In the genomic region with DNA sequence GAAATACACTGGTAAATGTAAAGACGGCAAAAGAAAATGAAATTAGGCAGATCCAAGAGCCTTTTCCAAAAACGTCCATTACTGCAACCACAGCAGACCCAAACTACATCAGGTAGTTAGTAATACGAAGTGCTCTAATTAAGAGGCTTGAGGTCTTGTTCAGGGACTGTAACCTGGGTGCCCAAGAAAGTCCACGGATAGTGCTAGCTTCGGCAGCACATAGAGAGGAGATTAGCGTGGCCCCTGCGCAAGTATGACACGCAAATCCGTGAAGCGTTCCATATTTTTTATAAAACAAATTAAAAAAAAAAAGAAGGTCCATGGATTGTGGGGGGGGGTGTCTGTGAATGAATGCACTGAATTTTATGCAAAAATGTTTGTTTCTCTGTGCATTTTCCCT, we compare ENCODE assay signal across 9 cellular contexts. TPM values are rescaled to one million over a fixed set of nuclear protein-coding genes. Genes with fewer than 3 reads are reported as not detected.
DNase-seq lines count a peak whose midpoint lies in the region; ATAC-seq, FAIRE-seq and TF ChIP-seq lines count a peak whose summit lies in the region.
"Had no signal": no experiment of that assay in that cellular context is flagged by ENCODE, and none has a peak within 500 bp of the region (broad histone marks: within the 10 kb centered on the region; RNA-seq: fewer than 3 reads in every experiment).

No MANE protein-coding gene starts in this region.

- H3K27me3 ChIP-seq in keratinocyte (ENCODE audit: control insufficient read depth, extremely low read depth, insufficient read depth, low read length) = no peaks in the 10 kb centered on the region
- H3K27me3 ChIP-seq in subcutaneous abdominal adipose tissue (ENCODE audit: control insufficient read depth in 5 of 5, insufficient read depth in 4 of 5, low read length in 5 of 5) = no peaks in the 10 kb centered on the region
- H3K27me3 ChIP-seq: neutrophil had no signal

- H3K9ac ChIP-seq in keratinocyte (ENCODE audit: control insufficient read depth, extremely low read depth, insufficient read depth, low read length) (peak overlapping the region; percentile 95), subcutaneous abdominal adipose tissue (ENCODE audit: low read length in 5 of 5) (peak overlapping the region in 2 of 5 donors; percentile 32 to 33)

- TF ChIP-seq CTCF in keratinocyte (optimal IDR thresholded peaks at IDR 0.05 in 1 of 3, IDR thresholded peaks at IDR 0.05 in 1 of 3, conservative IDR thresholded peaks at IDR 0.05 in 1 of 3; ENCODE audit: extremely low read depth in 1 of 3, insufficient read depth in 2 of 3, low read length in 3 of 3) = no peak

- peaks cover 4% of the 10 kb centered on the region for H3K4me1 ChIP-seq in keratinocyte (ENCODE audit: control insufficient read depth, extremely low read depth, insufficient read depth, low read length)
- H3K4me1 ChIP-seq in subcutaneous abdominal adipose tissue (ENCODE audit: control insufficient read depth in 5 of 5, insufficient read depth in 5 of 5, low read length in 5 of 5) = peaks cover 0 to 37% (median 30%) of the 10 kb centered on the region in 5 donors

- H3K36me3 ChIP-seq in keratinocyte (ENCODE audit: control insufficient read depth in 2 of 2, extremely low read depth in 1 of 2, insufficient read depth in 2 of 2, low read length in 2 of 2) (no peaks in the 10 kb centered on the region), subcutaneous abdominal adipose tissue (ENCODE audit: control insufficient read depth in 5 of 5, insufficient read depth in 5 of 5, low read length in 5 of 5) (peaks cover 0 to 3% (median 2%) of the 10 kb centered on the region in 5 donors)

- no peak overlapping the region for H3K27ac Mint-ChIP-seq in activated CD8-positive, alpha-beta T cell treated with anti-CD3 and anti-CD28 coated beads, Interleukin-2, amount 10 ng/mL, durations not matched to agents 7 days and 5 days

- H3K27me3 Mint-ChIP-seq in activated T-cell treated with anti-CD3 and anti-CD28 coated beads, Interleukin-2, amount 50 U/mL, for 4 hours (ENCODE audit: low read depth) = no peaks in the 10 kb centered on the region
- H3K27me3 Mint-ChIP-seq in activated CD8-positive, alpha-beta T cell treated with anti-CD3 and anti-CD28 coated beads, Interleukin-2, amount 10 ng/mL, durations not matched to agents 7 days and 5 days (ENCODE audit: low read depth) = no peaks in the 10 kb centered on the region

- POLR2A ChIA-PET in activated CD8-positive, alpha-beta T cell treated with anti-CD3 and anti-CD28 coated beads, Interleukin-2, amount 10 ng/mL, durations not matched to agents 7 days and 5 days (lab: Charles Lee) = no interaction called here

- H3K4me3 ChIP-seq in keratinocyte (ENCODE audit: control insufficient read depth in 2 of 3, extremely low read depth in 1 of 3, insufficient read depth in 2 of 3, low read depth in 1 of 3, low read length in 3 of 3) = peak overlapping the region; percentile 81 to 97 (median 95)
- peak overlapping the region in 4 of 5 donors; percentile 86 to 97 (median 94) for H3K4me3 ChIP-seq in subcutaneous abdominal adipose tissue (ENCODE audit: low read depth in 1 of 5, low read length in 5 of 5)

- H4K20me1 ChIP-seq in keratinocyte (ENCODE audit: control insufficient read depth, extremely low read depth, insufficient read depth, low read length) = no peaks in the 10 kb centered on the region

- no peak for ATAC-seq in activated T-cell treated with anti-CD3 and anti-CD28 coated beads, Interleukin-2, amount 50 U/mL, for 4 hours
- no peak for ATAC-seq in activated CD8-positive, alpha-beta T cell treated with anti-CD3 and anti-CD28 coated beads, Interleukin-2, amount 10 ng/mL, durations not matched to agents 7 days and 5 days
- ATAC-seq in HG02884 (IDR thresholded peaks at IDR 0.05; ENCODE audit: unreplicated experiment) = no peak
- ATAC-seq in GM18511 (IDR thresholded peaks at IDR 0.05; ENCODE audit: unreplicated experiment) = no peak

- peak overlapping the region; percentile 96 for H3K4me3 Mint-ChIP-seq in activated T-cell treated with anti-CD3 and anti-CD28 coated beads, Interleukin-2, amount 50 U/mL, for 4 hours
- H3K4me3 Mint-ChIP-seq in activated CD8-positive, alpha-beta T cell treated with anti-CD3 and anti-CD28 coated beads, Interleukin-2, amount 10 ng/mL, durations not matched to agents 7 days and 5 days = peak overlapping the region; percentile 90

- H3K36me3 Mint-ChIP-seq in activated T-cell treated with anti-CD3 and anti-CD28 coated beads, Interleukin-2, amount 50 U/mL, for 4 hours (ENCODE audit: insufficient read depth) = peaks cover 2% of the 10 kb centered on the region
- H3K36me3 Mint-ChIP-seq in activated CD8-positive, alpha-beta T cell treated with anti-CD3 and anti-CD28 coated beads, Interleukin-2, amount 10 ng/mL, durations not matched to agents 7 days and 5 days (ENCODE audit: low read depth) = peaks cover 7% of the 10 kb centered on the region

- CTCF ChIA-PET in activated CD8-positive, alpha-beta T cell treated with anti-CD3 and anti-CD28 coated beads, Interleukin-2, amount 10 ng/mL, durations not matched to agents 7 days and 5 days (lab: Charles Lee) = no interaction called here

- H3K4me2 ChIP-seq in keratinocyte (ENCODE audit: control insufficient read depth, extremely low read depth, insufficient read depth, low read depth, low read length) = peak overlapping the region; percentile 63

- no peaks in the 10 kb centered on the region for H3K9me1 ChIP-seq in keratinocyte (ENCODE audit: control insufficient read depth, extremely low read depth, insufficient read depth, low read length)

- H3K9me3 ChIP-seq in keratinocyte (ENCODE audit: control insufficient read depth, low read depth, low read length) (no peaks in the 10 kb centered on the region), subcutaneous abdominal adipose tissue (ENCODE audit: control insufficient read depth in 5 of 5, low read length in 5 of 5) (no peaks in the 10 kb centered on the region)
- H3K9me3 ChIP-seq: neutrophil had no signal

- dilution Hi-C loops in keratinocyte (cut with MboI; ENCODE audit: extremely low pct_ligation_motif_present, low sequenced_read_pairs) = no loop called here

- DNase-seq in activated T-cell treated with anti-CD3 and anti-CD28 coated beads, Interleukin-2, amount 50 U/mL, for 4 hours = no peak
- no peak for DNase-seq in activated T-cell treated with anti-CD3 and anti-CD28 coated beads, Interleukin-2, amount 50 U/mL, for 48 hours
- no peak for DNase-seq in activated CD8-positive, alpha-beta T cell treated with anti-CD3 and anti-CD28 coated beads, Interleukin-2, amount 10 ng/mL, durations not matched to agents 7 days and 5 days
- DNase-seq in keratinocyte (ENCODE audit: low read depth, low spot score) (no peak), OCI-M2 (lab: John Stamatoyannopoulos, UW; ENCODE audit: unreplicated experiment) (no peak)

- H3K79me2 ChIP-seq in keratinocyte (ENCODE audit: control insufficient read depth, insufficient read depth, low read length) = peaks cover 61% of the 10 kb centered on the region

- no peak for FAIRE-seq in keratinocyte (lab: Jason Lieb, UNC)

- peaks cover 43% of the 10 kb centered on the region for H3K4me1 Mint-ChIP-seq in activated T-cell treated with anti-CD3 and anti-CD28 coated beads, Interleukin-2, amount 50 U/mL, for 4 hours (ENCODE audit: low read depth)
- peaks cover 33% of the 10 kb centered on the region for H3K4me1 Mint-ChIP-seq in activated CD8-positive, alpha-beta T cell treated with anti-CD3 and anti-CD28 coated beads, Interleukin-2, amount 10 ng/mL, durations not matched to agents 7 days and 5 days (ENCODE audit: low read depth)

- no peaks in the 10 kb centered on the region for H3K9me3 Mint-ChIP-seq in activated T-cell treated with anti-CD3 and anti-CD28 coated beads, Interleukin-2, amount 50 U/mL, for 4 hours
- H3K9me3 Mint-ChIP-seq in activated CD8-positive, alpha-beta T cell treated with anti-CD3 and anti-CD28 coated beads, Interleukin-2, amount 10 ng/mL, durations not matched to agents 7 days and 5 days (ENCODE audit: insufficient read depth) = no peaks in the 10 kb centered on the region

- no peak overlapping the region for H2AFZ ChIP-seq in keratinocyte (ENCODE audit: control insufficient read depth, low read length)

- H3K27ac ChIP-seq in keratinocyte (ENCODE audit: control insufficient read depth, insufficient read depth, low read length) = no peak overlapping the region
- H3K27ac ChIP-seq in subcutaneous abdominal adipose tissue (ENCODE audit: low read depth, low read length) = no peak overlapping the region

RNA-seq across cellular contexts. Expression of a gene that starts 1.4 kb away (rescaled TPM):
- 10 to 100 TPM; 83.3 to 89.1 (median 87.2) TPM for total RNA-seq in activated T-cell treated with anti-CD3 and anti-CD28 coated beads, Interleukin-2, amount 50 U/mL, for 4 hours
- 10 to 100 TPM; 82.0 to 87.6 TPM for total RNA-seq in activated CD8-positive, alpha-beta T cell treated with anti-CD3 and anti-CD28 coated beads, Interleukin-2, amount 10 ng/mL, durations not matched to agents 7 days and 5 days
- 114 to 149 TPM (median 114 TPM) in 3 replicates for polyA plus RNA-seq in keratinocyte
- 73.4 TPM for polyA plus RNA-seq in keratinocyte (2011; ENCODE audit: low read depth)
- 58.4 and 107 TPM in 2 replicates for polyA plus RNA-seq in keratinocyte (2011; cell fraction: cytosol; rRNA removed)
- polyA plus RNA-seq in keratinocyte (2011; cell fraction: nucleus; rRNA removed) = 127 and 137 TPM in 2 replicates
- polyA plus RNA-seq in keratinocyte (2012; ENCODE audit: low replicate concordance) = 66.4 and 112 TPM in 2 replicates
- 70.6 to 202 TPM (median 138 TPM) in 3 replicates for polyA minus RNA-seq in keratinocyte
- 72.9 TPM for polyA minus RNA-seq in keratinocyte (2011; cell fraction: cytosol; rRNA and poly(A)+ RNA removed)
- 73.6 and 151 TPM in 2 replicates for polyA minus RNA-seq in keratinocyte (2011; cell fraction: nucleus; rRNA and poly(A)+ RNA removed)

RNA-seq across cellular contexts. Expression of a gene that starts 44.3 kb away (rescaled TPM):
- total RNA-seq in activated T-cell treated with anti-CD3 and anti-CD28 coated beads, Interleukin-2, amount 50 U/mL, for 4 hours = 10 to 100 TPM; 59.4 to 77.6 (median 72.2) TPM
- 10 to 100 TPM; 39.7 to 41.1 TPM for total RNA-seq in activated CD8-positive, alpha-beta T cell treated with anti-CD3 and anti-CD28 coated beads, Interleukin-2, amount 10 ng/mL, durations not matched to agents 7 days and 5 days
- polyA plus RNA-seq in keratinocyte = 45.6 to 91.9 TPM (median 55.8 TPM) in 3 replicates
- 62.4 TPM for polyA plus RNA-seq in keratinocyte (2011; ENCODE audit: low read depth)
- polyA plus RNA-seq in keratinocyte (2011; cell fraction: cytosol; rRNA removed) = 55.7 and 72.6 TPM in 2 replicates
- 53.5 and 72.9 TPM in 2 replicates for polyA plus RNA-seq in keratinocyte (2011; cell fraction: nucleus; rRNA removed)
- 42.4 and 48.7 TPM in 2 replicates for polyA plus RNA-seq in keratinocyte (2012; ENCODE audit: low replicate concordance)
- polyA minus RNA-seq in keratinocyte = 7.9 to 38.9 TPM (median 14.6 TPM) in 3 replicates
- polyA minus RNA-seq in keratinocyte (2011; cell fraction: cytosol; rRNA and poly(A)+ RNA removed) = 25.3 TPM
- 14.5 and 31.0 TPM in 2 replicates for polyA minus RNA-seq in keratinocyte (2011; cell fraction: nucleus; rRNA and poly(A)+ RNA removed)
